ENCODE assay signal across 16 cellular contexts in genomic region chr1:151049458-151049857, GRCh38. TPM values are rescaled to one million over a fixed set of nuclear protein-coding genes. Genes with fewer than 3 reads are reported as not detected.
DNase-seq lines count a peak whose midpoint lies in the region; ATAC-seq, FAIRE-seq and TF ChIP-seq lines count a peak whose summit lies in the region.
"Had no signal": no experiment of that assay in that cellular context is flagged by ENCODE, and none has a peak within 500 bp of the region (broad histone marks: within the 10 kb centered on the region; RNA-seq: fewer than 3 reads in every experiment).

No MANE protein-coding gene starts in this region.

- no peak for TF ChIP-seq POLR2A in A549 (IDR thresholded peaks at IDR 0.05; ENCODE audit: low read length)

- CTCF ChIA-PET in A549 (lab: Yijun Ruan, JAX) (interaction anchor here (0.8 to 7.8 kb wide), 7 partner anchors 9 to 54 kb away, joined by 4 to 62 read pairs (median 7); partner anchors contain the start of genes CDC42SE1, GABPB2, MINDY1 and MLLT11), Caco-2 (lab: Charles Lee) (interaction anchor here (0.6 to 0.9 kb wide), 3 partner anchors 22 to 234 kb away, joined by 3 read pairs; no protein-coding TSS in a partner anchor)

- DNase-seq in A549 (ENCODE audit: low read depth in 1 of 2, low spot score in 1 of 2) (no peak), Caco-2 (no peak), naive B cell (no peak), GM19239 (ENCODE audit: insufficient read length, low spot score) (no peak), NCI-H1105 treated with DMSO at 0.1 percent for 48 hours (lab: John Stamatoyannopoulos, UW) (no peak), NCI-H1105 (lab: John Stamatoyannopoulos, UW) (no peak)
- DNase-seq: body of pancreas, heart left ventricle, NCI-H1694 treated with DMSO at 0.1 percent for 48 hours, NCI-H82, SIG-M5, sigmoid colon, stomach had no signal

- ATAC-seq in A549 = no peak
- no peak for ATAC-seq in naive B cell (ENCODE audit: low read depth in 2 of 2)
- ATAC-seq in HG02571 (IDR thresholded peaks at IDR 0.05; ENCODE audit: unreplicated experiment) = no peak
- ATAC-seq: body of pancreas, heart left ventricle had no signal

- H3K27me3 ChIP-seq in Caco-2 (replicated peaks; ENCODE audit: control insufficient read depth, insufficient read depth, low read length) = no peaks in the 10 kb centered on the region
- H3K27me3 ChIP-seq: body of pancreas, heart left ventricle, sigmoid colon, stomach had no signal

- TF ChIP-seq RAD21 in A549 (conservative IDR thresholded peaks at IDR 0.05 in 1 of 2, IDR thresholded peaks at IDR 0.05 in 1 of 2) = no peak

- H3K36me3 ChIP-seq in Caco-2 (ENCODE audit: control insufficient read depth, insufficient read depth, low read length) = peaks cover 6% of the 10 kb centered on the region; the same call in 1 of the 2 replicates

- no peaks in the 10 kb centered on the region for H3K9me3 Mint-ChIP-seq in Caco-2 (ENCODE audit: unreplicated experiment)
- no peaks in the 10 kb centered on the region for H3K9me3 Mint-ChIP-seq in activated naive CD8-positive, alpha-beta T cell (ENCODE audit: low read depth)
- H3K9me3 Mint-ChIP-seq in naive B cell = no peaks in the 10 kb centered on the region

- no TSS peak for BruUV-seq in Caco-2 (replicated peaks; lab: Mats Ljungman, UMichigan)

- H3K4me3 Mint-ChIP-seq in Caco-2 (ENCODE audit: unreplicated experiment) (peak overlapping the region; percentile 81), naive B cell (peak overlapping the region in 7 of 8 donors; percentile 47 to 96 (median 95))
- H3K4me3 Mint-ChIP-seq in activated naive CD8-positive, alpha-beta T cell = no peak overlapping the region

- no peaks in the 10 kb centered on the region for H3K27me3 Mint-ChIP-seq in Caco-2 (ENCODE audit: insufficient read depth, unreplicated experiment)
- no peaks in the 10 kb centered on the region for H3K27me3 Mint-ChIP-seq in activated naive CD8-positive, alpha-beta T cell
- H3K27me3 Mint-ChIP-seq in naive B cell = no peaks in the 10 kb centered on the region

- peaks cover 57% of the 10 kb centered on the region for H3K36me3 Mint-ChIP-seq in Caco-2 (ENCODE audit: insufficient read depth, unreplicated experiment)
- H3K36me3 Mint-ChIP-seq in activated naive CD8-positive, alpha-beta T cell = peaks cover 4% of the 10 kb centered on the region
- peaks cover 0 to 16% of the 10 kb centered on the region in 2 donors for H3K36me3 Mint-ChIP-seq in naive B cell

- no peaks in the 10 kb centered on the region for H3K9me3 ChIP-seq in A549
- H3K9me3 ChIP-seq in Caco-2 = no peaks in the 10 kb centered on the region
- H3K9me3 ChIP-seq: body of pancreas, heart left ventricle, sigmoid colon, stomach had no signal

- TF ChIP-seq EP300 in A549 (IDR thresholded peaks at IDR 0.05) = no peak

- peak overlapping the region; percentile 95 for H3K4me2 ChIP-seq in A549

- H3K27ac ChIP-seq in A549 = no peak overlapping the region
- H3K27ac ChIP-seq: BLaER1 treated with 17β-estradiol and CSF1 and Interleukin-3, amounts not matched to agents 10 nM and 100 nM had no signal

- no peak overlapping the region for H3K27ac Mint-ChIP-seq in Caco-2 (ENCODE audit: unreplicated experiment)
- peak overlapping the region; percentile 58 for H3K27ac Mint-ChIP-seq in activated naive CD8-positive, alpha-beta T cell
- peak overlapping the region in 3 of 6 donors; percentile 27 to 99 (median 96) for H3K27ac Mint-ChIP-seq in naive B cell

- no peak for TF ChIP-seq CTCF in A549 (IDR thresholded peaks at IDR 0.05)
- TF ChIP-seq CTCF in Caco-2 (IDR thresholded peaks at IDR 0.05; ENCODE audit: insufficient read depth in 1 of 2, low read depth in 1 of 2, low read length in 1 of 2, severe bottlenecking in 1 of 2, unreplicated experiment in 1 of 2) = no peak

- intact Hi-C loops in Caco-2 (cut with micrococcal nuclease; ENCODE audit: unreplicated experiment) = no loop called here

- FAIRE-seq in A549 (lab: Jason Lieb, UNC) = no peak
- no peak for FAIRE-seq in GM19239 (lab: Jason Lieb, UNC)

- H3K4me1 Mint-ChIP-seq in Caco-2 (ENCODE audit: low read depth, unreplicated experiment) (no peaks in the 10 kb centered on the region), naive B cell (peaks cover 35 to 62% (median 39%) of the 10 kb centered on the region in 3 donors)
- H3K4me1 Mint-ChIP-seq in activated naive CD8-positive, alpha-beta T cell (ENCODE audit: low read depth) = peaks cover 76% of the 10 kb centered on the region

- WGBS in A549 (ENCODE audit: missing lambda C conversion rate) = 94% methylated on average over 5 of the region's 5 CpGs

- H3K4me1 ChIP-seq in A549 (peaks cover 16% of the 10 kb centered on the region), Caco-2 (peaks cover 4% of the 10 kb centered on the region)

- POLR2A ChIA-PET in A549 (lab: Yijun Ruan, JAX) (interaction anchor here (1.0 to 1.5 kb wide), 3 partner anchors 9 to 13 kb away, joined by 4 to 6 read pairs (median 5); partner anchors contain the start of genes CDC42SE1 and MLLT11), Caco-2 (lab: Charles Lee) (no interaction called here)

- H3K4me3 ChIP-seq in A549 (no peak overlapping the region), Caco-2 (ENCODE audit: low read depth, low read length) (no peak overlapping the region)
- H3K4me3 ChIP-seq: body of pancreas had no signal

TF ChIP-seq in A549, 52 proteins besides CTCF, POLR2A, EP300 and RAD21:
- no peak for TF ChIP-seq SMC3 (IDR thresholded peaks at IDR 0.05)
- no peak for TF ChIP-seq JUNB (IDR thresholded peaks at IDR 0.05)
- TF ChIP-seq RCOR1 (IDR thresholded peaks at IDR 0.05; ENCODE audit: low read depth, low read length) = no peak
- TF ChIP-seq BCL3 (IDR thresholded peaks at IDR 0.05) = no peak
- peak in 1 of 2 experiments; percentile 18; a peak in 1 of 5 replicates for TF ChIP-seq JUN (IDR thresholded peaks at IDR 0.05)

RNA-seq across cellular contexts. Expression of gene C1orf56, which starts 1.9 kb away (rescaled TPM):
- polyA plus RNA-seq in A549 (2011; rRNA removed) (2.9 and 3.3 TPM in 2 replicates), A549 (2017; fragmentation: RNase III; extraction: RNeasy Plus Mini Kit Qiagen cat#74134 plus additional on column Dnase treatment) (5.1 to 6.8 TPM (median 6.6 TPM) in 3 replicates), naive B cell (ENCODE audit: low read depth in 6 of 6) (10 to 100 TPM in 1 of 6 donors, 1 to 10 TPM in 5; 1.3 to 10.7 (median 8.2) TPM)
- polyA plus RNA-seq in A549 (2012; cell fraction: cytosol; rRNA removed) = 4.2 and 6.6 TPM in 2 replicates
- 3.6 and 5.0 TPM in 2 replicates for polyA plus RNA-seq in A549 (2012; cell fraction: nucleus; rRNA removed)
- 4.3 and 4.5 TPM in 2 replicates for polyA minus RNA-seq in A549 (2011; rRNA and poly(A)+ RNA removed)
- total RNA-seq in Caco-2 (2022) = 4.8 and 6.7 TPM in 2 replicates

RNA-seq across cellular contexts. Expression of gene CDC42SE1, which starts 10.0 kb away (rescaled TPM):
- 78.1 and 83.1 TPM in 2 replicates for polyA plus RNA-seq in A549 (2011; rRNA removed)
- 26.2 and 30.5 TPM in 2 replicates for polyA plus RNA-seq in A549 (2012; cell fraction: cytosol; rRNA removed)
- 25.4 and 35.1 TPM in 2 replicates for polyA plus RNA-seq in A549 (2012; cell fraction: nucleus; rRNA removed)
- polyA plus RNA-seq in A549 (2017; fragmentation: RNase III; extraction: RNeasy Plus Mini Kit Qiagen cat#74134 plus additional on column Dnase treatment) = 50.6 to 54.7 TPM (median 52.0 TPM) in 3 replicates
- polyA minus RNA-seq in A549 (2011; rRNA and poly(A)+ RNA removed) = 68.8 and 71.3 TPM in 2 replicates
- total RNA-seq in Caco-2 (2022) = 58.7 and 59.4 TPM in 2 replicates
- polyA plus RNA-seq in naive B cell (ENCODE audit: low read depth in 6 of 6) = 100 to 1,000 TPM in 5 of 6 donors, 10 to 100 TPM in 1; 98.9 to 152 (median 119) TPM

RNA-seq across cellular contexts. Expression of gene MLLT11, which starts 10.7 kb away (rescaled TPM):
- polyA plus RNA-seq in A549 (2011; rRNA removed) = 33.7 and 35.3 TPM in 2 replicates
- 16.3 and 18.3 TPM in 2 replicates for polyA plus RNA-seq in A549 (2012; cell fraction: cytosol; rRNA removed)
- polyA plus RNA-seq in A549 (2012; cell fraction: nucleus; rRNA removed) = 5.2 and 8.3 TPM in 2 replicates
- polyA plus RNA-seq in A549 (2017; fragmentation: RNase III; extraction: RNeasy Plus Mini Kit Qiagen cat#74134 plus additional on column Dnase treatment) = 26.0 to 28.2 TPM (median 26.5 TPM) in 3 replicates
- polyA minus RNA-seq in A549 (2011; rRNA and poly(A)+ RNA removed) = 9.5 and 11.8 TPM in 2 replicates
- total RNA-seq in Caco-2 (2022) = 0.95 and 1.2 TPM in 2 replicates
- polyA plus RNA-seq in naive B cell (ENCODE audit: low read depth in 6 of 6) = 1 to 10 TPM in 5 of 6 donors, under 1 TPM in 1; 0.82 to 3.1 (median 2.5) TPM

RNA-seq across cellular contexts. Expression of gene BNIPL, which starts 13.1 kb away (rescaled TPM):
- polyA plus RNA-seq in A549 (2011; rRNA removed) (0.30 and 0.38 TPM in 2 replicates), A549 (2017; fragmentation: RNase III; extraction: RNeasy Plus Mini Kit Qiagen cat#74134 plus additional on column Dnase treatment) (0.22 to 0.51 TPM (median 0.28 TPM) in 3 replicates), naive B cell (ENCODE audit: low read depth in 6 of 6) (under 1 TPM in 1 of 6 donors, not detected in 5; 0.19 TPM)
- polyA plus RNA-seq in A549 (2012; cell fraction: cytosol; rRNA removed) = 0.12 and 0.17 TPM in 2 replicates
- 0.47 and 0.78 TPM in 2 replicates for polyA plus RNA-seq in A549 (2012; cell fraction: nucleus; rRNA removed)
- 0.21 and 0.24 TPM in 2 replicates for polyA minus RNA-seq in A549 (2011; rRNA and poly(A)+ RNA removed)
- total RNA-seq in Caco-2 (2022) = 1.9 and 2.3 TPM in 2 replicates

RNA-seq across cellular contexts. Expression of gene GABPB2, which starts 21.1 kb away (rescaled TPM):
- 9.9 and 10.8 TPM in 2 replicates for polyA plus RNA-seq in A549 (2011; rRNA removed)
- polyA plus RNA-seq in A549 (2012; cell fraction: cytosol; rRNA removed) = 3.9 and 4.6 TPM in 2 replicates
- polyA plus RNA-seq in A549 (2012; cell fraction: nucleus; rRNA removed) = 2.6 and 3.3 TPM in 2 replicates
- 2.4 to 3.9 TPM (median 3.3 TPM) in 3 replicates for polyA plus RNA-seq in A549 (2017; fragmentation: RNase III; extraction: RNeasy Plus Mini Kit Qiagen cat#74134 plus additional on column Dnase treatment)
- polyA minus RNA-seq in A549 (2011; rRNA and poly(A)+ RNA removed) = 15.9 and 18.0 TPM in 2 replicates
- 2.0 and 2.6 TPM in 2 replicates for total RNA-seq in Caco-2 (2022)
- polyA plus RNA-seq in naive B cell (ENCODE audit: low read depth in 6 of 6) = 1 to 10 TPM; 2.4 to 9.2 (median 4.8) TPM
